Comparison of ENCODE assay signal across 31 cellular contexts in the genomic region with DNA sequence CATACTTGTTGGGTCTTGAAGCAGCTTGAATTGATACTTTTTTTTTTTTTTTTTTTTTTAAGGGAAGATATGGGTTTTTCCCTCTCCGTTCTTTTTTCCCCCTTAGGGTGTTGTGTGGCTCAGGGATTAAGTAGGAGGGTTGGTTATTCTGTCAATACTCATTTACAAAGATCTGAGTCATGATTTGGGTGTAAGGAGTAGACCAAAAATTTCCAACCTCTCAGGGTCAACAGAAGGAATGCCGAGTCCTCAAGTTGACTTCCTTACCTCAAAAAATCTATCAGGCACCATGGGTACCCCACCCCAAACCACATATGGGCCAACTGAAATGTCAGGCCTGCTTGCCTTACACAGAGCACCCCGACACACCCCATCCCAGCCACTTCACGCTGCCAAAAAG.
A peak's percentile ranks its signal among the peaks of the same experiment; 100 is the strongest.
DNase-seq lines count a peak whose midpoint lies in the region; ATAC-seq and TF ChIP-seq lines count a peak whose summit lies in the region.
"Had no signal": no experiment of that assay in that cellular context is flagged by ENCODE, and none has a peak within 500 bp of the region (broad histone marks: within the 10 kb centered on the region; RNA-seq: fewer than 3 reads in every experiment).

No MANE protein-coding gene starts in this region.

- H3K36me3 ChIP-seq in BLaER1 (peaks cover 45% of the 10 kb centered on the region), WERI-Rb-1 (peaks cover 12% of the 10 kb centered on the region), GM23248 (ENCODE audit: low read depth) (no peaks in the 10 kb centered on the region)
- H3K36me3 ChIP-seq: heart left ventricle, lower lobe of right lung, thoracic aorta had no signal

- peak overlapping the region; percentile 93 for H3K27ac ChIP-seq in BLaER1
- peak overlapping the region; percentile 98 for H3K27ac ChIP-seq in WERI-Rb-1
- no peak overlapping the region for H3K27ac ChIP-seq in GM23248
- H3K27ac ChIP-seq: coronary artery, heart left ventricle, lower lobe of right lung, thoracic aorta had no signal

- H3K27me3 Mint-ChIP-seq in nephron (ENCODE audit: low read depth) = peaks cover 37% of the 10 kb centered on the region
- H3K27me3 Mint-ChIP-seq: activated naive CD4-positive, alpha-beta T cell treated with anti-CD3 and anti-CD28 coated beads, Interleukin-2, amount 10 ng/mL, durations not matched to agents 7 days and 5 days; T-helper 17 cell had no signal

- in situ Hi-C loops in GM23248 (cut with MboI) = no loop called here

- H2AFZ ChIP-seq in GM23248 = no peak overlapping the region

- H3F3A ChIP-seq in GM23248 (ENCODE audit: insufficient read depth) = no peaks in the 10 kb centered on the region

- H3K9me3 ChIP-seq in BLaER1 = no peaks in the 10 kb centered on the region; the same call in 1 of the 2 replicates
- H3K9me3 ChIP-seq in WERI-Rb-1 (ENCODE audit: severe bottlenecking) = no peaks in the 10 kb centered on the region
- H3K9me3 ChIP-seq in GM23248 (ENCODE audit: low read depth) = no peaks in the 10 kb centered on the region
- H3K9me3 ChIP-seq: Caco-2, heart left ventricle, lower lobe of right lung, mucosa of descending colon, SK-N-SH, thoracic aorta had no signal

- H3K4me2 ChIP-seq in BLaER1 (peak overlapping the region; percentile 81), GM23248 (ENCODE audit: unreplicated experiment) (no peak overlapping the region)
- H3K4me2 ChIP-seq: SK-N-SH had no signal

- no peaks in the 10 kb centered on the region for H3K79me2 ChIP-seq in GM23248 (ENCODE audit: insufficient read depth)

- H3K4me3 ChIP-seq in BLaER1 (no peak overlapping the region), WERI-Rb-1 (ENCODE audit: low read depth, low read length) (no peak overlapping the region), GM23248 (no peak overlapping the region)
- H3K4me3 ChIP-seq: coronary artery, heart left ventricle, lower lobe of right lung, mucosa of descending colon, thoracic aorta had no signal

- no peak for ATAC-seq in HG02870 (IDR thresholded peaks at IDR 0.05; ENCODE audit: unreplicated experiment)
- ATAC-seq in GM18867 (IDR thresholded peaks at IDR 0.05; ENCODE audit: unreplicated experiment) = no peak
- ATAC-seq: esophagus mucosa, heart left ventricle, lower lobe of right lung, mucosa of descending colon, sciatic nerve, T-helper 17 cell had no signal

- peaks cover 6% of the 10 kb centered on the region; the same call in 1 of the 2 replicates for H4K20me1 ChIP-seq in BLaER1
- no peaks in the 10 kb centered on the region for H4K20me1 ChIP-seq in GM23248 (ENCODE audit: insufficient read depth)

- H3K27me3 ChIP-seq in BLaER1 (no peaks in the 10 kb centered on the region), WERI-Rb-1 (ENCODE audit: insufficient read depth, low read depth, severe bottlenecking) (no peaks in the 10 kb centered on the region), GM23248 (replicated peaks; ENCODE audit: insufficient read depth) (no peaks in the 10 kb centered on the region)
- H3K27me3 ChIP-seq: heart left ventricle had no signal

- peaks cover 57% of the 10 kb centered on the region for H3K4me1 Mint-ChIP-seq in nephron
- H3K4me1 Mint-ChIP-seq: activated naive CD4-positive, alpha-beta T cell treated with anti-CD3 and anti-CD28 coated beads, Interleukin-2, amount 10 ng/mL, durations not matched to agents 7 days and 5 days had no signal

- peaks cover 3% of the 10 kb centered on the region for H3K36me3 Mint-ChIP-seq in nephron (ENCODE audit: low read depth)
- H3K36me3 Mint-ChIP-seq: activated naive CD4-positive, alpha-beta T cell treated with anti-CD3 and anti-CD28 coated beads, Interleukin-2, amount 10 ng/mL, durations not matched to agents 7 days and 5 days had no signal

- TF ChIP-seq CTCF in WERI-Rb-1 (IDR thresholded peaks at IDR 0.05; ENCODE audit: low read depth, low read length) = no peak
- no peak for TF ChIP-seq CTCF in nephron (IDR thresholded peaks at IDR 0.05; ENCODE audit: unreplicated experiment in 3 of 3)

- H3K9me3 Mint-ChIP-seq in nephron = no peaks in the 10 kb centered on the region
- H3K9me3 Mint-ChIP-seq: activated naive CD4-positive, alpha-beta T cell treated with anti-CD3 and anti-CD28 coated beads, Interleukin-2, amount 10 ng/mL, durations not matched to agents 7 days and 5 days; HFFc6 had no signal

- 86 to 91% methylated on average over 4 of the region's 4 CpGs for WGBS in GM23248 (ENCODE audit: low coverage in 1 of 2, low lambda C conversion rate in 2 of 2, missing lambda C conversion rate in 2 of 2), 2 experiments

- peak overlapping the region; percentile 7 to 58 (median 45) for H3K27ac Mint-ChIP-seq in nephron
- H3K27ac Mint-ChIP-seq: activated naive CD4-positive, alpha-beta T cell treated with anti-CD3 and anti-CD28 coated beads, Interleukin-2, amount 10 ng/mL, durations not matched to agents 7 days and 5 days; HFFc6; T-helper 17 cell had no signal

- peaks cover 100% of the 10 kb centered on the region for H3K4me1 ChIP-seq in BLaER1
- peaks cover 7% of the 10 kb centered on the region for H3K4me1 ChIP-seq in GM23248 (ENCODE audit: insufficient read depth)

- peak; percentile 34 for DNase-seq in ELR (ENCODE audit: low read depth)
- no peak for DNase-seq in WERI-Rb-1
- DNase-seq in GM23248 = no peak
- DNase-seq: activated naive CD4-positive, alpha-beta T cell treated with anti-CD3 and anti-CD28 coated beads, Interleukin-2, amount 10 ng/mL, durations not matched to agents 7 days and 5 days; activated T-cell treated with anti-CD3 and anti-CD28 coated beads, Interleukin-2, amount 50 U/mL, for 48 hours; amygdala; C1 segment of cervical spinal cord; Caco-2; DMS79; foreskin fibroblast; heart left ventricle; HFFc6; Kasumi-1; kidney glomerular epithelial cell; lower lobe of right lung; mucosa of descending colon; NCI-H1694; OCI-M1; posterior cingulate gyrus; SK-N-SH; stimulated activated CD4-positive, alpha-beta T cell treated with anti-CD3 and anti-CD28 coated beads, Interleukin-4, amount 100 ng/mL, for 4 hours; stimulated activated naive CD4-positive, alpha-beta T cell; T-helper 17 cell had no signal

- no peaks in the 10 kb centered on the region for H3K9me2 ChIP-seq in GM23248 (ENCODE audit: insufficient read depth)
- H3K9me2 ChIP-seq: SK-N-SH had no signal

- H3K9ac ChIP-seq in BLaER1 = peak overlapping the region; percentile 49
- no peak overlapping the region for H3K9ac ChIP-seq in GM23248
- H3K9ac ChIP-seq: SK-N-SH had no signal

- no peak overlapping the region for H3K4me3 Mint-ChIP-seq in nephron
- H3K4me3 Mint-ChIP-seq: activated naive CD4-positive, alpha-beta T cell treated with anti-CD3 and anti-CD28 coated beads, Interleukin-2, amount 10 ng/mL, durations not matched to agents 7 days and 5 days; HFFc6; T-helper 17 cell had no signal
